In the genomic region with DNA sequence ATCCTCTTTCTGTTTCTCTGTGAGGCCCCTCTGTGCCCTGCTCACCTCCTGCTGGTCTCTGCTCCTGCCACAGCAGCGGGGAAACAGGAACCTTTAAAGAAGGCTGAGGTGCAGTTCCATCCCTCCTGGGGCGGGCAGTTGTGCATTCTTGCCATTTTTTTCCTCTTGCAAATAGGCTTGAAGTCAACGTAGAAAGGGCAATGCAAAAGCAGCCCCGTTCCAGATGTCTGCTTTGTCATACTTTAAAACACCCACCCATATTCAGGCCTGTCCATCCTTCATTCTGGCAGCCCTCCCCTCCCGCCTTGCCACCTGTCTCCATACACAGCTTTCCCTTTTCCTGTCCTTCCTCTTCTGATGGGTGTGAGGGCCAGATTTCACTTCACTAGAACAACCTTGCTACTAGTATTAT, we compare ENCODE assay signal across 9 cellular contexts.
DNase-seq lines count a peak whose midpoint lies in the region; ATAC-seq, FAIRE-seq and TF ChIP-seq lines count a peak whose summit lies in the region.
"Had no signal": no experiment of that assay in that cellular context is flagged by ENCODE, and none has a peak within 500 bp of the region (broad histone marks: within the 10 kb centered on the region; RNA-seq: fewer than 3 reads in every experiment).

No MANE protein-coding gene starts in this region.

- no peaks in the 10 kb centered on the region for H3K27me3 ChIP-seq in bronchial epithelial cell (ENCODE audit: control insufficient read depth, insufficient read depth, low read length)

- H3K4me3 ChIP-seq in bronchial epithelial cell (ENCODE audit: low read depth, low read length), result no peak overlapping the region

- no peak for TF ChIP-seq CTCF in bronchial epithelial cell (IDR thresholded peaks at IDR 0.05; ENCODE audit: insufficient read depth, low read length, severe bottlenecking)

- ATAC-seq in HG03469 (IDR thresholded peaks at IDR 0.05; ENCODE audit: unreplicated experiment), result no peak

- no peak for FAIRE-seq in bronchial epithelial cell (lab: Jason Lieb, UNC)

- no peaks in the 10 kb centered on the region for H3K36me3 ChIP-seq in bronchial epithelial cell (ENCODE audit: control insufficient read depth, insufficient read depth, low read length)

- DNase-seq in bronchial epithelial cell (ENCODE audit: low read depth), result peak; percentile 41
- DNase-seq in kidney tubule cell (ENCODE audit: low spot score), result peak; percentile 77
- DNase-seq in substantia nigra (lab: John Stamatoyannopoulos, UW), result peak in 6 of 49 donors; percentile 6 to 37 (median 13)
- DNase-seq in NCI-H2227 treated with DMSO at 0.1 percent for 48 hours (lab: John Stamatoyannopoulos, UW), result no peak
- DNase-seq in inferior parietal cortex (ENCODE audit: extremely low spot score), result no peak
- no peak for DNase-seq in RKO (ENCODE audit: low spot score)

- no peak for TF ChIP-seq RAD21 in Ishikawa (IDR thresholded peaks at IDR 0.05; ENCODE audit: low read depth)

- peak overlapping the region; percentile 99 for H3K27ac ChIP-seq in substantia nigra (ENCODE audit: low read depth, low read length, poor library complexity, severe bottlenecking)
- H3K27ac ChIP-seq: HL-60 had no signal

- TF ChIP-seq EP300 in Ishikawa (IDR thresholded peaks at IDR 0.05; ENCODE audit: borderline replicate concordance), result no peak

TF ChIP-seq in Ishikawa, 13 proteins besides CTCF, POLR2A, EP300 and RAD21:
- TF ChIP-seq, protein P1, sequence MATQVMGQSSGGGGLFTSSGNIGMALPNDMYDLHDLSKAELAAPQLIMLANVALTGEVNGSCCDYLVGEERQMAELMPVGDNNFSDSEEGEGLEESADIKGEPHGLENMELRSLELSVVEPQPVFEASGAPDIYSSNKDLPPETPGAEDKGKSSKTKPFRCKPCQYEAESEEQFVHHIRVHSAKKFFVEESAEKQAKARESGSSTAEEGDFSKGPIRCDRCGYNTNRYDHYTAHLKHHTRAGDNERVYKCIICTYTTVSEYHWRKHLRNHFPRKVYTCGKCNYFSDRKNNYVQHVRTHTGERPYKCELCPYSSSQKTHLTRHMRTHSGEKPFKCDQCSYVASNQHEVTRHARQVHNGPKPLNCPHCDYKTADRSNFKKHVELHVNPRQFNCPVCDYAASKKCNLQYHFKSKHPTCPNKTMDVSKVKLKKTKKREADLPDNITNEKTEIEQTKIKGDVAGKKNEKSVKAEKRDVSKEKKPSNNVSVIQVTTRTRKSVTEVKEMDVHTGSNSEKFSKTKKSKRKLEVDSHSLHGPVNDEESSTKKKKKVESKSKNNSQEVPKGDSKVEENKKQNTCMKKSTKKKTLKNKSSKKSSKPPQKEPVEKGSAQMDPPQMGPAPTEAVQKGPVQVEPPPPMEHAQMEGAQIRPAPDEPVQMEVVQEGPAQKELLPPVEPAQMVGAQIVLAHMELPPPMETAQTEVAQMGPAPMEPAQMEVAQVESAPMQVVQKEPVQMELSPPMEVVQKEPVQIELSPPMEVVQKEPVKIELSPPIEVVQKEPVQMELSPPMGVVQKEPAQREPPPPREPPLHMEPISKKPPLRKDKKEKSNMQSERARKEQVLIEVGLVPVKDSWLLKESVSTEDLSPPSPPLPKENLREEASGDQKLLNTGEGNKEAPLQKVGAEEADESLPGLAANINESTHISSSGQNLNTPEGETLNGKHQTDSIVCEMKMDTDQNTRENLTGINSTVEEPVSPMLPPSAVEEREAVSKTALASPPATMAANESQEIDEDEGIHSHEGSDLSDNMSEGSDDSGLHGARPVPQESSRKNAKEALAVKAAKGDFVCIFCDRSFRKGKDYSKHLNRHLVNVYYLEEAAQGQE (IDR thresholded peaks at IDR 0.05; ENCODE audit: low read depth), result no peak
- TF ChIP-seq CEBPB (IDR thresholded peaks at IDR 0.05) (no peak), TEAD4 (IDR thresholded peaks at IDR 0.05) (peak; percentile 68)

Comparison
In these comparisons a context has a peak if more than half of its experiments do, and no peak if none do; other contexts are left out.
1. DNase-seq: peak in bronchial epithelial cell (single experiment) and kidney tubule cell (single experiment); none in NCI-H2227 treated with DMSO at 0.1 percent for 48 hours (single experiment), inferior parietal cortex (single experiment) and RKO (single experiment).